12 cellular contexts compared by ENCODE assay signal in the genomic region with DNA sequence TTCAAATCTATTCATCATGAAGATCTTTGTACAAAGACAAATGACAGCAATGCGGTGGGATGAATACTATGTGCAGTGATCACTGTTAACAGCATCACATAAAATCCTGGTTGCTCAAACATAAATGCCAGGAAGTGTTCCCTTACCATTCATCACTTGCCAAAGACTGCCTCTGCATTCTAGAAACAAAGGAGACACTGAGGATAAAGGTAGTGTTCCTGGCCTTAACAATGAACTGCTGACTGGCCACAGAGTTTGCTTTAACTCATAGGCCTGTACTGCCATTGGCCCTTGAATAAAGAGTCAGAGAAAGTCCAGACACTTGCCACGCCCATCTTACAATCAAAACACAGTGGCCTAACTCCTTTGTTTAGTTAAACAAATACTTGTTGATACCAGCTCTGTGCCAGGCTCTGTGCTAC. TPM values are rescaled to one million over a fixed set of nuclear protein-coding genes. Genes with fewer than 3 reads are reported as not detected.
DNase-seq lines count a peak whose midpoint lies in the region; ATAC-seq, FAIRE-seq and TF ChIP-seq lines count a peak whose summit lies in the region.
"Had no signal": no experiment of that assay in that cellular context is flagged by ENCODE, and none has a peak within 500 bp of the region (broad histone marks: within the 10 kb centered on the region; RNA-seq: fewer than 3 reads in every experiment).

No MANE protein-coding gene starts in this region.

- H3K9me2 ChIP-seq in SK-N-SH, result no peaks in the 10 kb centered on the region

- H3K4me1 Mint-ChIP-seq in T-helper 17 cell, result peaks cover 11% of the 10 kb centered on the region
- H3K4me1 Mint-ChIP-seq: activated CD4-positive, alpha-beta memory T cell treated with anti-CD3 and anti-CD28 coated beads, Interleukin-2, amount 10 ng/mL, durations not matched to agents 7 days and 5 days had no signal

- TF ChIP-seq RAD21 in SK-N-SH (IDR thresholded peaks at IDR 0.05; ENCODE audit: low read length), result no peak

- peaks cover 2 to 14% of the 10 kb centered on the region in 2 experiments for H3K36me3 ChIP-seq in SK-N-SH (replicated peaks in 1 of 2; ENCODE audit: control insufficient read depth in 1 of 2, insufficient read depth in 2 of 2, low read length in 1 of 2)
- peaks cover 7% of the 10 kb centered on the region; the same call in 1 of the 2 replicates for H3K36me3 ChIP-seq in SJSA1

- peaks cover 11% of the 10 kb centered on the region; the same call in 1 of the 2 replicates for H3K79me2 ChIP-seq in SK-N-SH (ENCODE audit: insufficient read depth)

- peaks cover 30% of the 10 kb centered on the region for H3F3A ChIP-seq in SK-N-SH (replicated peaks; ENCODE audit: insufficient read depth)

- H4K20me1 ChIP-seq in SK-N-SH (ENCODE audit: insufficient read depth), result no peaks in the 10 kb centered on the region

- H3K27ac ChIP-seq in SK-N-SH (ENCODE audit: low read depth in 2 of 2, low read length in 1 of 2) (peak overlapping the region in 1 of 2 experiments; percentile 67; a peak in 1 of 4 replicates), SJSA1 (peak overlapping the region; percentile 75)

- no peak overlapping the region for H3K4me3 Mint-ChIP-seq in T-helper 17 cell
- H3K4me3 Mint-ChIP-seq: activated CD4-positive, alpha-beta memory T cell treated with anti-CD3 and anti-CD28 coated beads, Interleukin-2, amount 10 ng/mL, durations not matched to agents 7 days and 5 days; stimulated activated naive CD8-positive, alpha-beta T cell treated with anti-CD3 and anti-CD28 coated beads, Interleukin-15, Interleukin-2, amounts not matched to agents 100 ng/mL and 50 ng/mL, for 24 hours had no signal

- no peak for ATAC-seq in SK-N-SH treated with all-trans-retinoic acid at 6 μM for 48 hours
- ATAC-seq in HG02884 (IDR thresholded peaks at IDR 0.05; ENCODE audit: unreplicated experiment), result no peak
- ATAC-seq in HG03280 (IDR thresholded peaks at IDR 0.05; ENCODE audit: unreplicated experiment), result no peak
- ATAC-seq in T-helper 17 cell, result no peak
- ATAC-seq: activated naive CD4-positive, alpha-beta T cell treated with anti-CD3 and anti-CD28 coated beads, Interleukin-2, amount 50 U/mL, for 72 hours had no signal

- H3K9ac ChIP-seq in SK-N-SH, result no peak overlapping the region

- peaks cover 10% of the 10 kb centered on the region for H3K36me3 Mint-ChIP-seq in T-helper 17 cell (ENCODE audit: low read depth)

- FAIRE-seq in frontal cortex (lab: Jason Lieb, UNC), result no peak

- peaks cover 11 to 27% of the 10 kb centered on the region in 2 experiments for H3K4me1 ChIP-seq in SK-N-SH (ENCODE audit: control insufficient read depth in 1 of 2, insufficient read depth in 2 of 2, low read depth in 1 of 2, low read length in 1 of 2)
- H3K4me1 ChIP-seq in SJSA1 (replicated peaks), result peaks cover 45% of the 10 kb centered on the region

- no peak for TF ChIP-seq CTCF in SK-N-SH (IDR thresholded peaks at IDR 0.05)

- H3K27me3 ChIP-seq in SK-N-SH (ENCODE audit: insufficient read depth) (no peaks in the 10 kb centered on the region), SJSA1 (replicated peaks) (no peaks in the 10 kb centered on the region)

- CTCF ChIA-PET in SK-N-SH (lab: Yijun Ruan, JAX), result no interaction called here

- H2AFZ ChIP-seq in SK-N-SH (ENCODE audit: low read depth), result no peak overlapping the region

- POLR2A ChIA-PET in SK-N-SH (lab: Yijun Ruan, JAX), result no interaction called here

- H3K9me3 ChIP-seq in SK-N-SH (no peaks in the 10 kb centered on the region), SJSA1 (replicated peaks) (no peaks in the 10 kb centered on the region), T-helper 17 cell (ENCODE audit: control insufficient read depth, low read length, poor library complexity, severe bottlenecking) (no peaks in the 10 kb centered on the region)

- H3K27me3 Mint-ChIP-seq in T-helper 17 cell, result no peaks in the 10 kb centered on the region
- H3K27me3 Mint-ChIP-seq: activated CD4-positive, alpha-beta memory T cell treated with anti-CD3 and anti-CD28 coated beads, Interleukin-2, amount 10 ng/mL, durations not matched to agents 7 days and 5 days; stimulated activated naive CD8-positive, alpha-beta T cell treated with anti-CD3 and anti-CD28 coated beads, Interleukin-15, Interleukin-2, amounts not matched to agents 100 ng/mL and 50 ng/mL, for 24 hours had no signal

- no peak overlapping the region for H3K4me3 ChIP-seq in SK-N-SH (ENCODE audit: low read depth in 2 of 2, low read length in 1 of 2)
- no peak overlapping the region for H3K4me3 ChIP-seq in SJSA1

- no peak for TF ChIP-seq EP300 in SK-N-SH (IDR thresholded peaks at IDR 0.05; ENCODE audit: borderline replicate concordance in 1 of 2, low read depth in 1 of 2, low read length in 1 of 2)

- no peak overlapping the region for H3K4me2 ChIP-seq in SK-N-SH

- DNase-seq in SK-N-SH (no peak), SJSA1 (ENCODE audit: low read depth in 1 of 2, low spot score in 2 of 2) (peak; percentile 40 to 50), iPS-NIHi11 (ENCODE audit: low spot score) (peak; percentile 40), frontal cortex (ENCODE audit: low spot score in 2 of 2) (no peak), T-helper 17 cell (no peak)
- DNase-seq: activated CD4-positive, alpha-beta memory T cell treated with anti-CD3 and anti-CD28 coated beads, Interleukin-2, amount 10 ng/mL, durations not matched to agents 7 days and 5 days; NCI-H2081 treated with DMSO at 0.1 percent for 48 hours had no signal

- WGBS in SK-N-SH (ENCODE audit: low lambda C conversion rate), result 84% methylated on average over 2 of the region's 2 CpGs

- H3K27ac Mint-ChIP-seq in T-helper 17 cell, result no peak overlapping the region
- H3K27ac Mint-ChIP-seq: activated CD4-positive, alpha-beta memory T cell treated with anti-CD3 and anti-CD28 coated beads, Interleukin-2, amount 10 ng/mL, durations not matched to agents 7 days and 5 days; activated naive CD4-positive, alpha-beta T cell treated with anti-CD3 and anti-CD28 coated beads, Interleukin-2, amount 50 U/mL, for 72 hours; stimulated activated naive CD8-positive, alpha-beta T cell treated with anti-CD3 and anti-CD28 coated beads, Interleukin-15, Interleukin-2, amounts not matched to agents 100 ng/mL and 50 ng/mL, for 24 hours had no signal

TF ChIP-seq in SK-N-SH treated with all-trans-retinoic acid at 6 μM for 48 hours, 23 proteins besides CTCF, POLR2A, EP300 and RAD21 (continues in another document):
- TF ChIP-seq ISL1 (CRISPR knock-in tag; IDR thresholded peaks at IDR 0.05) (peak; percentile 31), ESRRG (CRISPR knock-in tag; IDR thresholded peaks at IDR 0.05) (no peak), POU6F1 (CRISPR knock-in tag; IDR thresholded peaks at IDR 0.05; ENCODE audit: borderline replicate concordance, low read depth) (no peak), ZC3H10 (CRISPR knock-in tag; IDR thresholded peaks at IDR 0.05) (no peak), TOX (CRISPR knock-in tag; IDR thresholded peaks at IDR 0.05; ENCODE audit: borderline replicate concordance) (no peak)

TF ChIP-seq in SK-N-SH, 30 proteins besides CTCF, POLR2A, EP300 and RAD21:
- TF ChIP-seq POLR2AphosphoS5 (IDR thresholded peaks at IDR 0.05; ENCODE audit: low read depth, low read length), result no peak
- no peak for TF ChIP-seq EZH2phosphoT487 (IDR thresholded peaks at IDR 0.05; ENCODE audit: borderline replicate concordance, low read depth)
- TF ChIP-seq USF2 (IDR thresholded peaks at IDR 0.05; ENCODE audit: borderline replicate concordance, low read depth, low read length), result no peak
- no peak for TF ChIP-seq SIN3A (IDR thresholded peaks at IDR 0.05; ENCODE audit: borderline replicate concordance, low read depth, low read length)
- no peak for TF ChIP-seq JUND (IDR thresholded peaks at IDR 0.05)
- TF ChIP-seq, protein P1, sequence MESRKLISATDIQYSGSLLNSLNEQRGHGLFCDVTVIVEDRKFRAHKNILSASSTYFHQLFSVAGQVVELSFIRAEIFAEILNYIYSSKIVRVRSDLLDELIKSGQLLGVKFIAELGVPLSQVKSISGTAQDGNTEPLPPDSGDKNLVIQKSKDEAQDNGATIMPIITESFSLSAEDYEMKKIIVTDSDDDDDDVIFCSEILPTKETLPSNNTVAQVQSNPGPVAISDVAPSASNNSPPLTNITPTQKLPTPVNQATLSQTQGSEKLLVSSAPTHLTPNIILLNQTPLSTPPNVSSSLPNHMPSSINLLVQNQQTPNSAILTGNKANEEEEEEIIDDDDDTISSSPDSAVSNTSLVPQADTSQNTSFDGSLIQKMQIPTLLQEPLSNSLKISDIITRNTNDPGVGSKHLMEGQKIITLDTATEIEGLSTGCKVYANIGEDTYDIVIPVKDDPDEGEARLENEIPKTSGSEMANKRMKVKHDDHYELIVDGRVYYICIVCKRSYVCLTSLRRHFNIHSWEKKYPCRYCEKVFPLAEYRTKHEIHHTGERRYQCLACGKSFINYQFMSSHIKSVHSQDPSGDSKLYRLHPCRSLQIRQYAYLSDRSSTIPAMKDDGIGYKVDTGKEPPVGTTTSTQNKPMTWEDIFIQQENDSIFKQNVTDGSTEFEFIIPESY (IDR thresholded peaks at IDR 0.05; ENCODE audit: borderline replicate concordance, low read depth), result no peak
- TF ChIP-seq ELF1 (IDR thresholded peaks at IDR 0.05), result no peak
- no peak for TF ChIP-seq RCOR1 (IDR thresholded peaks at IDR 0.05; ENCODE audit: low read length)
- no peak for TF ChIP-seq TEAD4 (IDR thresholded peaks at IDR 0.05; ENCODE audit: borderline replicate concordance, insufficient read depth)
- no peak for TF ChIP-seq GATA2 (CRISPR knock-in tag; IDR thresholded peaks at IDR 0.05)

RNA-seq across cellular contexts. Expression of gene C2CD3, which starts 29.5 kb away (rescaled TPM):
- 7.0 and 9.9 TPM in 2 replicates for polyA plus RNA-seq in SK-N-SH (2012; rRNA removed)
- polyA plus RNA-seq in SK-N-SH (2012; cell fraction: cytosol; rRNA removed), result 5.3 and 6.7 TPM in 2 replicates
- polyA plus RNA-seq in SK-N-SH (2012; cell fraction: nucleus; rRNA removed), result 22.3 and 23.4 TPM in 2 replicates
- total RNA-seq in SJSA1 (2014; rRNA removed; shearing (Covaris generic)), result 8.9 and 13.9 TPM in 2 replicates
- total RNA-seq in frontal cortex (11.8 TPM), T-helper 17 cell (10 to 100 TPM; 35.5 to 37.1 TPM)

RNA-seq across cellular contexts. Expression of gene PPME1, which starts 29.8 kb away (rescaled TPM):
- 107 and 109 TPM in 2 replicates for polyA plus RNA-seq in SK-N-SH (2012; rRNA removed)
- polyA plus RNA-seq in SK-N-SH (2012; cell fraction: cytosol; rRNA removed), result 63.2 and 79.8 TPM in 2 replicates
- 91.8 and 122 TPM in 2 replicates for polyA plus RNA-seq in SK-N-SH (2012; cell fraction: nucleus; rRNA removed)
- total RNA-seq in SJSA1 (2014; rRNA removed; shearing (Covaris generic)), result 24.5 and 33.8 TPM in 2 replicates
- total RNA-seq in frontal cortex (45.7 TPM), T-helper 17 cell (10 to 100 TPM; 15.3 to 17.8 TPM)

Comparison
In these comparisons a context has a peak if more than half of its experiments do, and no peak if none do; other contexts are left out.
1. DNase-seq: peak in SJSA1 (2 of 2) and iPS-NIHi11 (single experiment); none in SK-N-SH (single experiment), frontal cortex (0 of 2) and T-helper 17 cell (0 of 3).